8 cellular contexts compared by ENCODE assay signal in genomic region chr12:121799175-121799841, GRCh38. TPM values are rescaled to one million over a fixed set of nuclear protein-coding genes. Genes with fewer than 3 reads are reported as not detected.
DNase-seq lines count a peak whose midpoint lies in the region; ATAC-seq and TF ChIP-seq lines count a peak whose summit lies in the region.

No MANE protein-coding gene starts in this region.

- H3K27me3 ChIP-seq in MG63 (no peaks in the 10 kb centered on the region), heart left ventricle (no peaks in the 10 kb centered on the region), ovary (no peaks in the 10 kb centered on the region)

- peak; percentile 6 to 30 (median 16) for ATAC-seq in heart left ventricle
- ATAC-seq in GM21367 (IDR thresholded peaks at IDR 0.05; ENCODE audit: unreplicated experiment): no peak

- WGBS in heart left ventricle, 4 donors: 9 to 17% (median 13%) methylated on average over 12 to 30 of the region's 30 CpGs
- 14 to 19% (median 16%) methylated on average over 19 to 29 of the region's 30 CpGs for WGBS in ovary, 3 donors

- DNase-seq in EH (ENCODE audit: low read depth): peak; percentile 93
- DNase-seq in MG63: peak; percentile 69
- DNase-seq in RKO (ENCODE audit: low spot score): peak; percentile 88
- DNase-seq in amniotic epithelial cell (ENCODE audit: low read depth): peak; percentile 88
- peak; percentile 82 to 90 (median 83) for DNase-seq in heart left ventricle
- DNase-seq in ovary: peak in 3 of 5 donors; percentile 67 to 74 (median 73)
- no peak for DNase-seq in GM19240 (ENCODE audit: insufficient read length, low spot score)

- intact Hi-C loops in heart left ventricle (cut with DNase I) (loop anchor here in 4 of 10 donors (5.0 kb wide), 2 partner anchors 88 to 93 kb away; partner anchors contain the start of gene PSMD9 (in 3 of the 4)), ovary (cut with DNase I) (loop anchor here in 2 of 4 donors (5.0 kb wide), 2 partner anchors 88 to 93 kb away; partner anchors contain the start of gene PSMD9 (in 1 of the 2))

- no peak for TF ChIP-seq EP300 in ovary (IDR thresholded peaks at IDR 0.05)

- H3K27ac ChIP-seq in heart left ventricle (peak overlapping the region; percentile 99 to 100 (median 100)), ovary (peak overlapping the region; percentile 100)

- TF ChIP-seq CTCF in heart left ventricle (IDR thresholded peaks at IDR 0.05): no peak
- no peak for TF ChIP-seq CTCF in ovary (IDR thresholded peaks at IDR 0.05)

- H3K4me3 ChIP-seq in MG63 (peak overlapping the region; percentile 54), heart left ventricle (peak overlapping the region; percentile 64 to 89 (median 78)), ovary (peak overlapping the region; percentile 77)

- H3K9me3 ChIP-seq in MG63 (no peaks in the 10 kb centered on the region), heart left ventricle (no peaks in the 10 kb centered on the region), ovary (no peaks in the 10 kb centered on the region)

- H3K4me1 ChIP-seq in heart left ventricle (peaks cover 20 to 71% (median 50%) of the 10 kb centered on the region in 12 donors), ovary (ENCODE audit: insufficient read depth) (peaks cover 21% of the 10 kb centered on the region)

- H3K36me3 ChIP-seq in MG63: peaks cover 23% of the 10 kb centered on the region
- H3K36me3 ChIP-seq in heart left ventricle: peaks cover 0 to 32% (median 7%) of the 10 kb centered on the region in 9 donors
- no peaks in the 10 kb centered on the region for H3K36me3 ChIP-seq in ovary

- peak in 1 of 2 donors; percentile 22 for TF ChIP-seq POLR2A in heart left ventricle (IDR thresholded peaks at IDR 0.05)
- TF ChIP-seq POLR2A in ovary (IDR thresholded peaks at IDR 0.05): no peak

RNA-seq across cellular contexts. Expression of gene SETD1B, which starts 4.5 kb away (rescaled TPM):
- 1.0 and 1.1 TPM in 2 replicates for total RNA-seq in MG63 (2014; rRNA removed; shearing (Covaris generic); ENCODE audit: low replicate concordance)
- 10 to 100 TPM in 5 of 9 donors, 1 to 10 TPM in 4; 6.2 to 17.0 (median 12.0) TPM for total RNA-seq in heart left ventricle
- 1 to 10 TPM; 6.9 to 7.2 TPM for polyA plus RNA-seq in heart left ventricle
- 10 to 100 TPM in 5 of 7 donors, 1 to 10 TPM in 2; 8.7 to 44.6 (median 31.7) TPM for total RNA-seq in ovary
- 10 to 100 TPM in 1 of 2 donors, 1 to 10 TPM in 1; 6.2 to 15.5 TPM for polyA plus RNA-seq in ovary

RNA-seq across cellular contexts. Expression of gene RHOF, which starts 5.8 kb away (rescaled TPM):
- 0.20 and 6.3 TPM in 2 replicates for total RNA-seq in MG63 (2014; rRNA removed; shearing (Covaris generic); ENCODE audit: low replicate concordance)
- total RNA-seq in heart left ventricle (10 to 100 TPM; 18.8 to 45.2 (median 26.6) TPM), ovary (10 to 100 TPM in 6 of 7 donors, 1 to 10 TPM in 1; 9.3 to 37.3 (median 18.2) TPM)
- polyA plus RNA-seq in heart left ventricle (10 to 100 TPM; 18.8 to 23.8 TPM), ovary (1 to 10 TPM; 3.7 to 7.9 TPM)

RNA-seq across cellular contexts. Expression of gene HPD, which starts 59.4 kb away (rescaled TPM):
- total RNA-seq in MG63 (2014; rRNA removed; shearing (Covaris generic); ENCODE audit: low replicate concordance): 0.56 and 3.1 TPM in 2 replicates
- total RNA-seq in heart left ventricle: 1 to 10 TPM in 7 of 9 donors, under 1 TPM in 2; 0.36 to 2.2 (median 1.5) TPM
- polyA plus RNA-seq in heart left ventricle: 1 to 10 TPM in 1 of 2 donors, under 1 TPM in 1; 0.55 to 1.1 TPM
- total RNA-seq in ovary: 1 to 10 TPM; 1.2 to 7.2 (median 4.4) TPM
- polyA plus RNA-seq in ovary: 1 to 10 TPM; 1.3 to 4.0 TPM
